ENCODE assay signal across 8 cellular contexts in genomic region chr12:116882742-116883141, GRCh38. TPM values are rescaled to one million over a fixed set of nuclear protein-coding genes. Genes with fewer than 3 reads are reported as not detected.
DNase-seq lines count a peak whose midpoint lies in the region; ATAC-seq and TF ChIP-seq lines count a peak whose summit lies in the region.

No MANE protein-coding gene starts in this region.

- 25% methylated on average over 6 of the region's 6 CpGs for WGBS in liver

- TF ChIP-seq CTCF in BJ (IDR thresholded peaks at IDR 0.05; ENCODE audit: insufficient read depth, low read depth, low read length) (peak; percentile 48), WTC11 (IDR thresholded peaks at IDR 0.05) (no peak), liver (IDR thresholded peaks at IDR 0.05; ENCODE audit: low read depth, low read length, missing input control) (no peak)

- POLR2A ChIA-PET in BJ (lab: Charles Lee), result no interaction called here
- POLR2A ChIA-PET in HEK293T (lab: Yijun Ruan, JAX), result interaction anchor here (0.7 to 1.9 kb wide), 5 partner anchors 24 to 273 kb away, joined by 3 to 7 read pairs (median 3); no protein-coding TSS in a partner anchor
- POLR2A ChIA-PET in WTC11 (lab: Charles Lee), result interaction anchor here (0.6 to 0.7 kb wide), 2 partner anchors 142 to 173 kb away, joined by 3 to 5 read pairs; no protein-coding TSS in a partner anchor

- H3K36me3 ChIP-seq in BJ (ENCODE audit: control insufficient read depth, insufficient read depth, low read length) (no peaks in the 10 kb centered on the region), liver (ENCODE audit: control insufficient read depth in 4 of 4, insufficient read depth in 3 of 4, low read depth in 1 of 4, low read length in 3 of 4) (no peaks in the 10 kb centered on the region)

- no peak overlapping the region for H3K9ac ChIP-seq in liver (ENCODE audit: low read depth in 1 of 2, low read length in 2 of 2)

- H3K4me3 Mint-ChIP-seq in WTC11, result peak overlapping the region; percentile 82

- H3K9me3 ChIP-seq in liver (ENCODE audit: control insufficient read depth in 4 of 4, low read length in 3 of 4), result no peaks in the 10 kb centered on the region

- no peak overlapping the region for H3K4me3 ChIP-seq in BJ (ENCODE audit: low read depth, low read length)
- H3K4me3 ChIP-seq in liver (ENCODE audit: low read depth in 1 of 3, low read length in 3 of 3), result no peak overlapping the region

- ATAC-seq in WTC11 (peak; percentile 13), GM21515 (IDR thresholded peaks at IDR 0.05; ENCODE audit: unreplicated experiment) (no peak), HG03095 (IDR thresholded peaks at IDR 0.05; ENCODE audit: unreplicated experiment) (no peak), GM21447 (IDR thresholded peaks at IDR 0.05; ENCODE audit: unreplicated experiment) (no peak)

- H3K27ac ChIP-seq in liver (ENCODE audit: low read depth in 1 of 2, low read length in 2 of 2), result no peak overlapping the region

- DNase-seq in BJ (ENCODE audit: low read depth) (no peak), HEK293T (ENCODE audit: extremely low spot score) (peak; percentile 44), WTC11 (ENCODE audit: low spot score) (no peak), COLO829 (ENCODE audit: low spot score) (no peak)

- peak; percentile 40 to 41 for TF ChIP-seq RAD21 in liver (IDR thresholded peaks at IDR 0.05)

- H3K27me3 ChIP-seq in BJ (ENCODE audit: control insufficient read depth, insufficient read depth, low read length) (peaks cover 44% of the 10 kb centered on the region), liver (ENCODE audit: control insufficient read depth in 4 of 4, insufficient read depth in 4 of 4, low read length in 3 of 4) (peaks cover 3 to 15% (median 14%) of the 10 kb centered on the region in 4 donors)

- peaks cover 69% of the 10 kb centered on the region for H3K27me3 Mint-ChIP-seq in WTC11 (ENCODE audit: low read depth)

- H3K4me1 ChIP-seq in liver (ENCODE audit: control insufficient read depth in 4 of 4, insufficient read depth in 4 of 4, low read length in 3 of 4), result peaks cover 7 to 33% (median 22%) of the 10 kb centered on the region in 4 donors

- H3K4me1 Mint-ChIP-seq in WTC11, result peaks cover 27% of the 10 kb centered on the region

- H3K27ac Mint-ChIP-seq in WTC11, result no peak overlapping the region

- no peaks in the 10 kb centered on the region for H3K36me3 Mint-ChIP-seq in WTC11

- CTCF ChIA-PET in BJ (lab: Yijun Ruan, JAX), result interaction anchor here (0.6 to 3.8 kb wide), 16 partner anchors 13 to 920 kb away, joined by 3 to 55 read pairs (median 3); no protein-coding TSS in a partner anchor
- CTCF ChIA-PET in HEK293T (lab: Yijun Ruan, JAX), result interaction anchor here (0.6 to 1.7 kb wide), 15 partner anchors 9 to 883 kb away, joined by 3 to 13 read pairs (median 4); no protein-coding TSS in a partner anchor
- CTCF ChIA-PET in WTC11 (lab: Charles Lee), result interaction anchor here (0.5 to 4.5 kb wide), 28 partner anchors 10 to 931 kb away, joined by 3 to 46 read pairs (median 4); partner anchors contain the start of gene FBXW8

- no peaks in the 10 kb centered on the region for H3K9me3 Mint-ChIP-seq in WTC11

TF ChIP-seq in HEK293T, 16 proteins besides CTCF, POLR2A, EP300 and RAD21:
- TF ChIP-seq NFRKB (IDR thresholded peaks at IDR 0.05) (no peak), FOXM1 (IDR thresholded peaks at IDR 0.05; ENCODE audit: borderline replicate concordance) (no peak), ZNF384 (IDR thresholded peaks at IDR 0.05) (no peak), PKNOX1 (IDR thresholded peaks at IDR 0.05) (no peak), FOXK2 (IDR thresholded peaks at IDR 0.05) (no peak), CTBP1 (IDR thresholded peaks at IDR 0.05; ENCODE audit: borderline replicate concordance) (no peak), BHLHE40 (IDR thresholded peaks at IDR 0.05; ENCODE audit: borderline replicate concordance) (no peak), SP1 (IDR thresholded peaks at IDR 0.05) (no peak), ARNT (IDR thresholded peaks at IDR 0.05) (no peak), HDGF (IDR thresholded peaks at IDR 0.05; ENCODE audit: borderline replicate concordance) (no peak), LEF1 (IDR thresholded peaks at IDR 0.05; ENCODE audit: borderline replicate concordance) (no peak), L3MBTL2 (conservative IDR thresholded peaks at IDR 0.05) (no peak), ELF4 (IDR thresholded peaks at IDR 0.05) (no peak), SUZ12 (IDR thresholded peaks at IDR 0.05) (no peak), FOXA1 (IDR thresholded peaks at IDR 0.05) (no peak), TARDBP (IDR thresholded peaks at IDR 0.05) (no peak)

TF ChIP-seq in WTC11, 78 proteins besides CTCF, POLR2A, EP300 and RAD21 (continues in another document):
- TF ChIP-seq PREB (CRISPR knock-in tag; IDR thresholded peaks at IDR 0.05; ENCODE audit: borderline replicate concordance) (no peak), ZNF317 (CRISPR knock-in tag; IDR thresholded peaks at IDR 0.05; ENCODE audit: borderline replicate concordance, low read depth) (no peak), FOXP4 (CRISPR knock-in tag; IDR thresholded peaks at IDR 0.05) (no peak), SMAD3 (CRISPR knock-in tag; IDR thresholded peaks at IDR 0.05; ENCODE audit: borderline replicate concordance) (no peak), TP53 (CRISPR knock-in tag; IDR thresholded peaks at IDR 0.05) (no peak)

TF ChIP-seq in liver, 16 proteins besides CTCF, POLR2A, EP300 and RAD21:
- TF ChIP-seq SP1 (IDR thresholded peaks at IDR 0.05) (no peak), REST (IDR thresholded peaks at IDR 0.05) (no peak), ATF3 (IDR thresholded peaks at IDR 0.05) (no peak), TAF1 (conservative IDR thresholded peaks at IDR 0.05) (no peak), JUND (IDR thresholded peaks at IDR 0.05) (no peak), RXRA (IDR thresholded peaks at IDR 0.05) (no peak), HNF4A (conservative IDR thresholded peaks at IDR 0.05) (no peak), ZBTB33 (IDR thresholded peaks at IDR 0.05) (no peak), MAX (IDR thresholded peaks at IDR 0.05) (no peak), YY1 (IDR thresholded peaks at IDR 0.05) (no peak), NR2F2 (IDR thresholded peaks at IDR 0.05) (no peak), FOXA1 (IDR thresholded peaks at IDR 0.05) (no peak), EGR1 (IDR thresholded peaks at IDR 0.05; ENCODE audit: low read depth in 2 of 2) (no peak)

RNA-seq across cellular contexts. Expression of gene HRK, which starts 1.5 kb away (rescaled TPM):
- polyA plus RNA-seq in BJ (2011; rRNA removed) (0.02 TPM in 1 of 2 replicates, not detected in the other), liver (not detected)
- polyA minus RNA-seq in BJ (2011; rRNA and poly(A)+ RNA removed), result not detected in 2 replicates
- total RNA-seq in WTC11 (2021) (1.4 to 3.5 TPM (median 1.6 TPM) in 3 replicates), liver (under 1 TPM in 1 of 2 donors, not detected in 1; 0.14 TPM)

RNA-seq across cellular contexts. Expression of gene FBXW8, which starts 28.0 kb away (rescaled TPM):
- 23.2 and 27.3 TPM in 2 replicates for polyA plus RNA-seq in BJ (2011; rRNA removed)
- polyA minus RNA-seq in BJ (2011; rRNA and poly(A)+ RNA removed), result 32.7 and 33.9 TPM in 2 replicates
- total RNA-seq in WTC11 (2021), result 15.6 to 18.5 TPM (median 18.0 TPM) in 3 replicates
- total RNA-seq in liver, result 1 to 10 TPM; 6.4 to 7.1 TPM
- polyA plus RNA-seq in liver, result 1 to 10 TPM; 1.9 to 3.4 TPM
